In genomic region chr12:9707864-9708808, GRCh38 we compare ENCODE assay signal across 8 cellular contexts. TPM values are rescaled to one million over a fixed set of nuclear protein-coding genes. Genes with fewer than 3 reads are reported as not detected.
DNase-seq lines count a peak whose midpoint lies in the region; ATAC-seq lines count a peak whose summit lies in the region.

No MANE protein-coding gene starts in this region.

- ATAC-seq in memory B cell (ENCODE audit: low read depth) (peak; percentile 65), GM18511 (IDR thresholded peaks at IDR 0.05; ENCODE audit: unreplicated experiment) (no peak)
- peak; percentile 75 for ATAC-seq in stimulated activated memory B cell treated with anti-CD40 and anti-IgM and Interleukin-4, amounts not matched to agents 10 μg/mL and 1 μg/mL and 100 μg/mL, for 72 hours

- peak overlapping the region; percentile 72 for H3K4me3 Mint-ChIP-seq in memory B cell
- H3K4me3 Mint-ChIP-seq in stimulated activated memory B cell treated with anti-CD40 and anti-IgM and Interleukin-4, amounts not matched to agents 10 μg/mL and 1 μg/mL and 100 μg/mL, for 72 hours: peak overlapping the region; percentile 65

- peak overlapping the region; percentile 93 for H3K27ac Mint-ChIP-seq in memory B cell
- H3K27ac Mint-ChIP-seq in stimulated activated memory B cell treated with anti-CD40 and anti-IgM and Interleukin-4, amounts not matched to agents 10 μg/mL and 1 μg/mL and 100 μg/mL, for 72 hours: peak overlapping the region; percentile 96

- peaks cover 2% of the 10 kb centered on the region for H3K9me3 Mint-ChIP-seq in memory B cell
- H3K9me3 Mint-ChIP-seq in stimulated activated memory B cell treated with anti-CD40 and anti-IgM and Interleukin-4, amounts not matched to agents 10 μg/mL and 1 μg/mL and 100 μg/mL, for 72 hours: peaks cover 6% of the 10 kb centered on the region

- no peaks in the 10 kb centered on the region for H3K27me3 Mint-ChIP-seq in memory B cell
- H3K27me3 Mint-ChIP-seq in stimulated activated memory B cell treated with anti-CD40 and anti-IgM and Interleukin-4, amounts not matched to agents 10 μg/mL and 1 μg/mL and 100 μg/mL, for 72 hours: no peaks in the 10 kb centered on the region

- peaks cover 60% of the 10 kb centered on the region for H3K4me1 Mint-ChIP-seq in memory B cell
- H3K4me1 Mint-ChIP-seq in stimulated activated memory B cell treated with anti-CD40 and anti-IgM and Interleukin-4, amounts not matched to agents 10 μg/mL and 1 μg/mL and 100 μg/mL, for 72 hours: peaks cover 73% of the 10 kb centered on the region

- peak; percentile 35 for DNase-seq in NOMO-1 treated with DMSO at 0.1 percent for 48 hours (lab: John Stamatoyannopoulos, UW; ENCODE audit: unreplicated experiment)
- no peak for DNase-seq in NOMO-1 treated with dmso at 0.1 percent for 144 hours (lab: John Stamatoyannopoulos, UW; ENCODE audit: unreplicated experiment)
- DNase-seq in NCI-H1694 treated with DMSO at 0.1 percent for 48 hours (lab: John Stamatoyannopoulos, UW): peak; percentile 41
- DNase-seq in activated CD4-positive, alpha-beta T cell treated with anti-CD3 and anti-CD28 coated beads for 24 hours (ENCODE audit: low read depth in 2 of 2): peak; percentile 41 to 47
- DNase-seq in dermis blood vessel endothelial cell: peak; percentile 75
- peak; percentile 55 to 63 for DNase-seq in memory B cell (ENCODE audit: low spot score in 2 of 2)

- H3K36me3 Mint-ChIP-seq in memory B cell: peaks cover 2% of the 10 kb centered on the region
- peaks cover 45% of the 10 kb centered on the region for H3K36me3 Mint-ChIP-seq in stimulated activated memory B cell treated with anti-CD40 and anti-IgM and Interleukin-4, amounts not matched to agents 10 μg/mL and 1 μg/mL and 100 μg/mL, for 72 hours

RNA-seq across cellular contexts. Expression of gene CLECL1, which starts 24.8 kb away (rescaled TPM):
- total RNA-seq in dermis blood vessel endothelial cell: not detected in 2 replicates

RNA-seq across cellular contexts. Expression of gene CLEC2D, which starts 38.6 kb away (rescaled TPM):
- 1.2 and 2.4 TPM in 2 replicates for total RNA-seq in dermis blood vessel endothelial cell

RNA-seq across cellular contexts. Expression of gene CD69, which starts 52.6 kb away (rescaled TPM):
- 0.23 and 1.5 TPM in 2 replicates for total RNA-seq in dermis blood vessel endothelial cell
